8 cellular contexts compared by ENCODE assay signal in the genomic region with DNA sequence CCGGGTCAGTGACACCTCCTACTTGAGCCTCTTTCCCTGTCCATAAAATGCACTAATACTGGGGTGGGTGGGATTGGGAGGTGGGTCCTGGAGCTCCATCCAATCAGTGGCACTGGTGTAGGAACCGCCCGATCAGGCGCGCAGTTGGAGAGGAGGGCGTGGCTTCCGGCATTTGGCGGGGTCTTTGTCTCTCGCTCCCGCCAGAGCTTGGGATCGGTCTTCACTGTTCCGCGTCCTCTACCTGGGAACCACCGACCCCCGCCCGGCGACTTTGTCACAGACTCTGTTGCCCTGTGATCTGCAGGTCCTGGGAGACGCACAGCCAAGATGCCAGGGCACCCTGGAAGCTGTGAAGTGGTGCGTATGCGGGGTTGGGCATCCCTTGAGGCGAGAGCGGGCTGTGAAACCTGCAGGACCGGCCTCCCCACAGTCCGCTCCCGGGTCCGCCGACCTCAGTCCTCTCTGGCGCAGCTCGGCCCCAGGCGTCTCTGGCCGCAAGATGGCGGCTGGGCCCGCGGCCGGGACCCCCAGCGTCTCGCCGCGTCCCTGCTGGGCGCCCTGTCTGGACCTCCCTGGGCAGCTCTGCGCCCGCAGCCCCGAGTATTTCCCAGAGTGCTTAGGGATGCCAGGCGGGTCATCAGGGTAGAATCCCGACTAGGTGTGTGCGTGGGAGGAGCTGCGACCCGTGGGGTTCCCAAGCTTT. TPM values are rescaled to one million over a fixed set of nuclear protein-coding genes. Genes with fewer than 3 reads are reported as not detected.
DNase-seq lines count a peak whose midpoint lies in the region; ATAC-seq and TF ChIP-seq lines count a peak whose summit lies in the region.

No MANE protein-coding gene starts in this region.

- no peak for TF ChIP-seq CTCF in glutamatergic neuron (IDR thresholded peaks at IDR 0.05; ENCODE audit: partially characterized antibody, unreplicated experiment)

- peak; percentile 51 for ATAC-seq in activated CD8-positive, alpha-beta T cell treated with anti-CD3 and anti-CD28 coated beads, Interleukin-2, amount 10 ng/mL, durations not matched to agents 7 days and 5 days
- no peak for ATAC-seq in HG03095 (IDR thresholded peaks at IDR 0.05; ENCODE audit: unreplicated experiment)

- H3K4me3 Mint-ChIP-seq in activated CD4-positive, alpha-beta memory T cell treated with anti-CD3 and anti-CD28 coated beads for 36 hours = peak overlapping the region; percentile 12
- no peak overlapping the region for H3K4me3 Mint-ChIP-seq in activated CD4-positive, alpha-beta memory T cell treated with anti-CD3 and anti-CD28 coated beads, Interleukin-2, amount 10 ng/mL, durations not matched to agents 7 days and 5 days
- H3K4me3 Mint-ChIP-seq in activated CD8-positive, alpha-beta T cell treated with anti-CD3 and anti-CD28 coated beads, Interleukin-2, amount 10 ng/mL, durations not matched to agents 7 days and 5 days = peak overlapping the region; percentile 66
- peak overlapping the region; percentile 95 for H3K4me3 Mint-ChIP-seq in glutamatergic neuron (ENCODE audit: unreplicated experiment)

- CTCF ChIA-PET in activated CD4-positive, alpha-beta memory T cell treated with anti-CD3 and anti-CD28 coated beads for 36 hours (lab: Charles Lee) = no interaction called here
- CTCF ChIA-PET in activated CD4-positive, alpha-beta memory T cell treated with anti-CD3 and anti-CD28 coated beads, Interleukin-2, amount 10 ng/mL, durations not matched to agents 7 days and 5 days (lab: Charles Lee) = no interaction called here
- CTCF ChIA-PET in activated CD8-positive, alpha-beta T cell treated with anti-CD3 and anti-CD28 coated beads, Interleukin-2, amount 10 ng/mL, durations not matched to agents 7 days and 5 days (lab: Charles Lee) = no interaction called here

- H3K27me3 Mint-ChIP-seq in activated CD4-positive, alpha-beta memory T cell treated with anti-CD3 and anti-CD28 coated beads for 36 hours = peaks cover 24% of the 10 kb centered on the region
- peaks cover 2% of the 10 kb centered on the region for H3K27me3 Mint-ChIP-seq in activated CD4-positive, alpha-beta memory T cell treated with anti-CD3 and anti-CD28 coated beads, Interleukin-2, amount 10 ng/mL, durations not matched to agents 7 days and 5 days
- peaks cover 4% of the 10 kb centered on the region for H3K27me3 Mint-ChIP-seq in activated CD8-positive, alpha-beta T cell treated with anti-CD3 and anti-CD28 coated beads, Interleukin-2, amount 10 ng/mL, durations not matched to agents 7 days and 5 days (ENCODE audit: low read depth)
- H3K27me3 Mint-ChIP-seq in glutamatergic neuron (ENCODE audit: unreplicated experiment) = peaks cover 13% of the 10 kb centered on the region

- peaks cover 4% of the 10 kb centered on the region for H3K36me3 Mint-ChIP-seq in activated CD4-positive, alpha-beta memory T cell treated with anti-CD3 and anti-CD28 coated beads for 36 hours
- H3K36me3 Mint-ChIP-seq in activated CD4-positive, alpha-beta memory T cell treated with anti-CD3 and anti-CD28 coated beads, Interleukin-2, amount 10 ng/mL, durations not matched to agents 7 days and 5 days (ENCODE audit: low read depth) = peaks cover 2% of the 10 kb centered on the region
- H3K36me3 Mint-ChIP-seq in activated CD8-positive, alpha-beta T cell treated with anti-CD3 and anti-CD28 coated beads, Interleukin-2, amount 10 ng/mL, durations not matched to agents 7 days and 5 days (ENCODE audit: low read depth) = peaks cover 3% of the 10 kb centered on the region
- peaks cover 17% of the 10 kb centered on the region for H3K36me3 Mint-ChIP-seq in glutamatergic neuron (ENCODE audit: unreplicated experiment)

- no peak overlapping the region for H3K27ac Mint-ChIP-seq in activated CD4-positive, alpha-beta memory T cell treated with anti-CD3 and anti-CD28 coated beads for 36 hours
- H3K27ac Mint-ChIP-seq in activated CD4-positive, alpha-beta memory T cell treated with anti-CD3 and anti-CD28 coated beads, Interleukin-2, amount 10 ng/mL, durations not matched to agents 7 days and 5 days = no peak overlapping the region
- no peak overlapping the region for H3K27ac Mint-ChIP-seq in activated CD8-positive, alpha-beta T cell treated with anti-CD3 and anti-CD28 coated beads, Interleukin-2, amount 10 ng/mL, durations not matched to agents 7 days and 5 days
- peak overlapping the region; percentile 98 for H3K27ac Mint-ChIP-seq in glutamatergic neuron (ENCODE audit: unreplicated experiment)

- DNase-seq in activated CD4-positive, alpha-beta memory T cell treated with anti-CD3 and anti-CD28 coated beads for 36 hours = peak; percentile 10
- no peak for DNase-seq in activated CD4-positive, alpha-beta memory T cell treated with anti-CD3 and anti-CD28 coated beads, Interleukin-2, amount 10 ng/mL, durations not matched to agents 7 days and 5 days
- DNase-seq in NCI-H1105 (lab: John Stamatoyannopoulos, UW) = peak; percentile 77
- peak; percentile 40 for DNase-seq in activated CD8-positive, alpha-beta T cell treated with anti-CD3 and anti-CD28 coated beads, Interleukin-2, amount 10 ng/mL, durations not matched to agents 7 days and 5 days
- peak; percentile 93 for DNase-seq in glutamatergic neuron
- DNase-seq in nucleus accumbens (lab: John Stamatoyannopoulos, UW) = peak in 37 of 56 donors; percentile 0 to 62 (median 18)
- no peak for DNase-seq in SIG-M5 treated with dmso at 0.1 percent for 504 hours (lab: John Stamatoyannopoulos, UW; ENCODE audit: unreplicated experiment)

- H3K9me3 Mint-ChIP-seq in activated CD4-positive, alpha-beta memory T cell treated with anti-CD3 and anti-CD28 coated beads for 36 hours = peaks cover 16% of the 10 kb centered on the region
- H3K9me3 Mint-ChIP-seq in activated CD4-positive, alpha-beta memory T cell treated with anti-CD3 and anti-CD28 coated beads, Interleukin-2, amount 10 ng/mL, durations not matched to agents 7 days and 5 days = peaks cover 29% of the 10 kb centered on the region
- H3K9me3 Mint-ChIP-seq in activated CD8-positive, alpha-beta T cell treated with anti-CD3 and anti-CD28 coated beads, Interleukin-2, amount 10 ng/mL, durations not matched to agents 7 days and 5 days (ENCODE audit: insufficient read depth) = peaks cover 24% of the 10 kb centered on the region
- peaks cover 22% of the 10 kb centered on the region for H3K9me3 Mint-ChIP-seq in glutamatergic neuron (ENCODE audit: unreplicated experiment)

- intact Hi-C loops in activated CD4-positive, alpha-beta memory T cell treated with anti-CD3 and anti-CD28 coated beads for 36 hours (cut with micrococcal nuclease) = no loop called here

- POLR2A ChIA-PET in activated CD4-positive, alpha-beta memory T cell treated with anti-CD3 and anti-CD28 coated beads for 36 hours (lab: Charles Lee) = no interaction called here
- POLR2A ChIA-PET in activated CD4-positive, alpha-beta memory T cell treated with anti-CD3 and anti-CD28 coated beads, Interleukin-2, amount 10 ng/mL, durations not matched to agents 7 days and 5 days (lab: Charles Lee) = no interaction called here
- POLR2A ChIA-PET in activated CD8-positive, alpha-beta T cell treated with anti-CD3 and anti-CD28 coated beads, Interleukin-2, amount 10 ng/mL, durations not matched to agents 7 days and 5 days (lab: Charles Lee) = interaction anchor here (0.9 to 1.1 kb wide), 2 partner anchors 42 to 840 kb away, joined by 3 read pairs; a partner anchor contains a TSS

- no peaks in the 10 kb centered on the region for H3K4me1 Mint-ChIP-seq in activated CD4-positive, alpha-beta memory T cell treated with anti-CD3 and anti-CD28 coated beads for 36 hours (ENCODE audit: low read depth)
- no peaks in the 10 kb centered on the region for H3K4me1 Mint-ChIP-seq in activated CD4-positive, alpha-beta memory T cell treated with anti-CD3 and anti-CD28 coated beads, Interleukin-2, amount 10 ng/mL, durations not matched to agents 7 days and 5 days
- H3K4me1 Mint-ChIP-seq in activated CD8-positive, alpha-beta T cell treated with anti-CD3 and anti-CD28 coated beads, Interleukin-2, amount 10 ng/mL, durations not matched to agents 7 days and 5 days (ENCODE audit: low read depth) = no peaks in the 10 kb centered on the region
- H3K4me1 Mint-ChIP-seq in glutamatergic neuron (ENCODE audit: low read depth, unreplicated experiment) = peaks cover 7% of the 10 kb centered on the region

RNA-seq across cellular contexts. Expression of a gene that starts 41.6 kb away (rescaled TPM):
- total RNA-seq in activated CD4-positive, alpha-beta memory T cell treated with anti-CD3 and anti-CD28 coated beads for 36 hours = under 1 TPM; 0.31 to 0.51 TPM
- under 1 TPM in 1 of 2 experiments, not detected in 1; 0.15 TPM for total RNA-seq in activated CD4-positive, alpha-beta memory T cell treated with anti-CD3 and anti-CD28 coated beads, Interleukin-2, amount 10 ng/mL, durations not matched to agents 7 days and 5 days
- 1 to 10 TPM; 1.3 to 2.9 TPM for total RNA-seq in activated CD8-positive, alpha-beta T cell treated with anti-CD3 and anti-CD28 coated beads, Interleukin-2, amount 10 ng/mL, durations not matched to agents 7 days and 5 days
- 23.3 TPM for total RNA-seq in glutamatergic neuron (ENCODE audit: unreplicated experiment)

Comparison
In these comparisons a context has a peak if more than half of its experiments do, and no peak if none do; other contexts are left out.
1. DNase-seq: peak in activated CD4-positive, alpha-beta memory T cell treated with anti-CD3 and anti-CD28 coated beads for 36 hours (single experiment), NCI-H1105 (single experiment), activated CD8-positive, alpha-beta T cell treated with anti-CD3 and anti-CD28 coated beads, Interleukin-2, amount 10 ng/mL, durations not matched to agents 7 days and 5 days (single experiment), glutamatergic neuron (single experiment) and nucleus accumbens (37 of 56); none in activated CD4-positive, alpha-beta memory T cell treated with anti-CD3 and anti-CD28 coated beads, Interleukin-2, amount 10 ng/mL, durations not matched to agents 7 days and 5 days (single experiment) and SIG-M5 treated with dmso at 0.1 percent for 504 hours (single experiment).